In the genomic region with DNA sequence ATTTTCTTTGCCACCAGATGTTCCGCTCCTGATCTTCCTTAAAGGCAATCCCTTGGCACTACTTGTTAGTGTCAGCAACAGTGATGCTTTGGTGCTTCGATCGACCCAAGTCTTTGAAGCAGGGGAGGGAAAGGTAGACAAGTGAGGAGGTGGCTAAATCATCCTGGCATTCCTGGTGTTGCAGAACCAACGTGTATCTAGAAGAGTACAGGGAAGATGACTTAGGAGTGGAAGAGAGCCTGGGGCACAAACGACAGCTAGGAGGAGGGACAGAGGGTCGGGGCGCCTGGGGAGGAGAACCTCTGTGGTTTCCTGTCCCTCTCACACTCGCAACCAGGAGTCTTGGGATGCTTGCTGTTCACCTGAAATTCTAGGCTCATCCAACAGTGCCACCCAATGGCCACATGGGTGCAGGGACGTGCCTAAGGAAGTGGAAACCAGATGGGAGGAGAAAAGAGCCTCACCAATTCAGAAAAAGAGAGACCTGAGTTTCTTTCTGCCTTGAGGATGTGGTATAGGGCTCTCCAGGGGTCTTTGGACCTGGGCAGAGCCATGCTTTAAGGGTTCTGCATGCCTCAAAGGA, we compare ENCODE assay signal across 8 cellular contexts. TPM values are rescaled to one million over a fixed set of nuclear protein-coding genes. Genes with fewer than 3 reads are reported as not detected.
DNase-seq lines count a peak whose midpoint lies in the region; ATAC-seq and TF ChIP-seq lines count a peak whose summit lies in the region.

No MANE protein-coding gene starts in this region.

- peaks cover 0 to 7% of the 10 kb centered on the region in 2 donors for H3K4me1 ChIP-seq in neuronal stem cell (ENCODE audit: control insufficient read depth in 2 of 2, insufficient read depth in 1 of 2, low read depth in 1 of 2, low read length in 2 of 2)

- H3K14ac ChIP-seq in neuronal stem cell (ENCODE audit: low read length): no peak overlapping the region

- no peak overlapping the region for H2AFZ ChIP-seq in neuronal stem cell (ENCODE audit: low read length)

- H3K4ac ChIP-seq in neuronal stem cell (ENCODE audit: low read length): no peak overlapping the region

- TF ChIP-seq CTCF in HL-60 (IDR thresholded peaks at IDR 0.05; ENCODE audit: insufficient read depth, low read length) (peak; percentile 90), fibroblast of the aortic adventitia (IDR thresholded peaks at IDR 0.05; ENCODE audit: insufficient read depth, low read length) (peak; percentile 73)

- H2BK12ac ChIP-seq in neuronal stem cell (ENCODE audit: low read length): no peak overlapping the region

- DNase-seq in COLO668 (lab: John Stamatoyannopoulos, UW; ENCODE audit: unreplicated experiment): peak; percentile 89
- peak; percentile 57 to 76 for DNase-seq in HL-60 (ENCODE audit: low read depth in 1 of 2, low spot score in 1 of 2)
- peak; percentile 56 for DNase-seq in NCI-H748 treated with DMSO at 0.1 percent for 48 hours (lab: John Stamatoyannopoulos, UW)
- DNase-seq in activated T-cell treated with anti-CD3 and anti-CD28 coated beads, Interleukin-2, amount 50 U/mL, for 1 hour: peak; percentile 57
- DNase-seq in fibroblast of the aortic adventitia (ENCODE audit: low read depth): peak; percentile 56
- peak; percentile 63 for DNase-seq in neuronal stem cell (ENCODE audit: low spot score)

- no peak overlapping the region for H3K23ac ChIP-seq in neuronal stem cell (ENCODE audit: low read depth, low read length, poor library complexity)

- no peak overlapping the region for H3K27ac ChIP-seq in HL-60 (replicated peaks)
- no peak overlapping the region for H3K27ac ChIP-seq in neuronal stem cell (replicated peaks; ENCODE audit: low read length)

- H2AK5ac ChIP-seq in neuronal stem cell (ENCODE audit: low read depth, low read length): no peak overlapping the region

- H3K4me3 ChIP-seq in HL-60 (replicated peaks; ENCODE audit: insufficient read depth, low read length) (no peak overlapping the region), fibroblast of the aortic adventitia (ENCODE audit: low read depth, low read length) (no peak overlapping the region), neuronal stem cell (ENCODE audit: low read length in 2 of 2) (no peak overlapping the region)

- no peak overlapping the region for H3K9ac ChIP-seq in neuronal stem cell (ENCODE audit: low read depth, low read length, poor library complexity)

- H3K4me2 ChIP-seq in neuronal stem cell (ENCODE audit: insufficient read depth, low read length, poor library complexity, severe bottlenecking): no peak overlapping the region

- H2BK15ac ChIP-seq in neuronal stem cell (ENCODE audit: low read length): no peak overlapping the region

- no CpG with 5 or more reads among the region's 9 CpGs for WGBS in neuronal stem cell (ENCODE audit: extremely low coverage in 2 of 2, insufficient read length in 2 of 2, insufficient replicate concordance in 1 of 2), 2 donors

- ATAC-seq in GM19328 (IDR thresholded peaks at IDR 0.05; ENCODE audit: unreplicated experiment) (no peak), HG03354 (IDR thresholded peaks at IDR 0.05; ENCODE audit: poor library complexity, severe bottlenecking, unreplicated experiment) (no peak)

- no peak overlapping the region for H4K91ac ChIP-seq in neuronal stem cell (ENCODE audit: low read depth, low read length, poor library complexity)

- no peaks in the 10 kb centered on the region for H3K36me3 ChIP-seq in neuronal stem cell (replicated peaks in 1 of 2; ENCODE audit: control insufficient read depth in 2 of 2, insufficient read depth in 2 of 2, low read length in 2 of 2)

- no peaks in the 10 kb centered on the region for H3K9me3 ChIP-seq in neuronal stem cell (replicated peaks in 1 of 2; ENCODE audit: control insufficient read depth in 2 of 2, insufficient read depth in 1 of 2, low read depth in 1 of 2, low read length in 2 of 2)

- no peak overlapping the region for H3K18ac ChIP-seq in neuronal stem cell (ENCODE audit: low read length)

- H3K79me1 ChIP-seq in neuronal stem cell (ENCODE audit: low read depth, low read length): no peaks in the 10 kb centered on the region

- no peaks in the 10 kb centered on the region for H3K27me3 ChIP-seq in HL-60 (ENCODE audit: insufficient read depth, poor library complexity, severe bottlenecking)
- peaks cover 0 to 67% (median 12%) of the 10 kb centered on the region in 3 experiments for H3K27me3 ChIP-seq in neuronal stem cell (ENCODE audit: control insufficient read depth in 3 of 3, insufficient read depth in 3 of 3, low read depth in 1 of 3, low read length in 3 of 3)

- H2BK120ac ChIP-seq in neuronal stem cell (ENCODE audit: low read depth, low read length): no peak overlapping the region

- H2BK5ac ChIP-seq in neuronal stem cell (ENCODE audit: low read length): no peak overlapping the region

- H4K8ac ChIP-seq in neuronal stem cell (ENCODE audit: low read depth, low read length): no peak overlapping the region

RNA-seq across cellular contexts. Expression of a gene that starts 9.5 kb away (rescaled TPM):
- not detected in 2 replicates for total RNA-seq in fibroblast of the aortic adventitia (ENCODE audit: low replicate concordance)
- polyA plus RNA-seq in neuronal stem cell (2013, experiment 1 of 2): 0.22 TPM
- 0.11 TPM for polyA plus RNA-seq in neuronal stem cell (2013, experiment 2 of 2)

RNA-seq across cellular contexts. Expression of a gene that starts 59.1 kb away (rescaled TPM):
- total RNA-seq in fibroblast of the aortic adventitia (ENCODE audit: low replicate concordance): under 0.01 TPM in 1 of 2 replicates, not detected in the other
- polyA plus RNA-seq in neuronal stem cell (2013, experiment 1 of 2): 0.31 TPM
- 0.33 TPM for polyA plus RNA-seq in neuronal stem cell (2013, experiment 2 of 2)
